8 cellular contexts compared by ENCODE assay signal in the genomic region with DNA sequence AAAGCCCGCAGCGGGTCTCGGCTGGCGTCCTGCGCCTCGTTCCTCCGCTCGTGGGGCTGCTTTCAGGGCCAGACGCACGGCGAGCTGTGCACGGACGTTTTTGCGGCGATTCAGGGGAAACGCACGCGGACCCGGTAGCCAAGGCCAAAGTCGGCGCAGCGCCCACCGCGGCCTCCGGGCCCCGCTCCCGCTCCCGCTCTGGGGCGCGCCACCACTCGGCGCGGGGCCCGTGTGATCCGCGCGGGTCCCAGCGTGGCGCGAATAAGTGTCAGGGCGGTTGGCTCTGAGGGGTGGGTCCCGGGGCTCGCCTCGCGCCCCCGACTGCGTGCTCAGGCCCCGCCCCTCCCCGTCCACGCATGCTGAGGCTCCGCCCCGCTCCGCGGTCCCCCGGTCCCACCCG. TPM values are rescaled to one million over a fixed set of nuclear protein-coding genes. Genes with fewer than 3 reads are reported as not detected.
DNase-seq lines count a peak whose midpoint lies in the region; ATAC-seq and TF ChIP-seq lines count a peak whose summit lies in the region.

No MANE protein-coding gene starts in this region.

- 6 to 24% (median 14%) methylated on average over 23 to 56 of the region's 56 CpGs for WGBS in heart left ventricle, 4 donors

- peaks cover 0 to 10% (median 0%) of the 10 kb centered on the region in 12 donors for H3K9me3 ChIP-seq in heart left ventricle
- no peaks in the 10 kb centered on the region; the same call in 1 of the 2 replicates for H3K9me3 ChIP-seq in SJCRH30 (replicated peaks)
- H3K9me3 ChIP-seq in iPS-18c (ENCODE audit: control insufficient read depth, insufficient read depth, low read length): peaks cover 6% of the 10 kb centered on the region

- intact Hi-C loops in heart left ventricle (cut with DNase I): loop anchor here in 2 of 10 donors (5.0 kb wide), 2 partner anchors 34 to 104 kb away; a partner anchor contains a TSS
- intact Hi-C loops in left ventricle myocardium superior (cut with micrococcal nuclease): no loop called here

- H3K27ac ChIP-seq in heart left ventricle (peak overlapping the region in 10 of 12 donors; percentile 6 to 95 (median 60)), SJCRH30 (no peak overlapping the region)

- TF ChIP-seq POLR2A in heart left ventricle (IDR thresholded peaks at IDR 0.05): no peak

- peaks cover 6 to 19% (median 12%) of the 10 kb centered on the region in 12 donors for H3K4me1 ChIP-seq in heart left ventricle
- H3K4me1 ChIP-seq in SJCRH30: peaks cover 3% of the 10 kb centered on the region; the same call in 1 of the 2 replicates

- ATAC-seq in heart left ventricle (peak in 2 of 4 donors; percentile 27 to 36), left ventricle myocardium superior (no peak), GM21390 (IDR thresholded peaks at IDR 0.05; ENCODE audit: unreplicated experiment) (no peak)

- H3K4me3 ChIP-seq in heart left ventricle (peak overlapping the region in 11 of 12 donors; percentile 19 to 100 (median 84)), SJCRH30 (peak overlapping the region; percentile 51), iPS-18c (ENCODE audit: insufficient read depth, low read depth, low read length) (peak overlapping the region; percentile 57)

- TF ChIP-seq CTCF in heart left ventricle (IDR thresholded peaks at IDR 0.05) (no peak), GM20000 (IDR thresholded peaks at IDR 0.05; ENCODE audit: extremely low read depth, missing control alignments) (no peak)

- H3K36me3 ChIP-seq in heart left ventricle (peaks cover 0 to 10% (median 3%) of the 10 kb centered on the region in 9 donors), SJCRH30 (0 out of 2 replicates have a peak, but pooled peaks cover 2% of the 10 kb centered on the region)

- DNase-seq in heart left ventricle: no peak
- DNase-seq in left ventricle myocardium superior: no peak
- no peak for DNase-seq in SJCRH30
- peak; percentile 25 for DNase-seq in superior temporal gyrus (ENCODE audit: extremely low spot score)
- no peak for DNase-seq in GM20000 (ENCODE audit: low spot score)
- no peak for DNase-seq in cerebellum (ENCODE audit: low spot score)

- H3K27me3 ChIP-seq in heart left ventricle (no peaks in the 10 kb centered on the region), SJCRH30 (no peaks in the 10 kb centered on the region)

RNA-seq across cellular contexts. Expression of a gene that starts 0.7 kb away (rescaled TPM):
- total RNA-seq in heart left ventricle (10 to 100 TPM; 36.9 to 98.4 (median 54.9) TPM), left ventricle myocardium superior (53.4 TPM), cerebellum (63.2 TPM)
- polyA plus RNA-seq in heart left ventricle: 10 to 100 TPM; 60.9 to 81.6 TPM
- total RNA-seq in SJCRH30 (2014; rRNA removed; shearing (Covaris generic)): 172 and 181 TPM in 2 replicates

RNA-seq across cellular contexts. Expression of a gene that starts 15.8 kb away (rescaled TPM):
- total RNA-seq in heart left ventricle (100 to 1,000 TPM in 3 of 9 donors, 10 to 100 TPM in 6; 15.5 to 121 (median 69.4) TPM), left ventricle myocardium superior (92.6 TPM), cerebellum (13.9 TPM)
- polyA plus RNA-seq in heart left ventricle: 100 to 1,000 TPM in 1 of 2 donors, 10 to 100 TPM in 1; 44.7 to 102 TPM
- total RNA-seq in SJCRH30 (2014; rRNA removed; shearing (Covaris generic)): 0.79 and 2.1 TPM in 2 replicates

RNA-seq across cellular contexts. Expression of a gene that starts 34.7 kb away (rescaled TPM):
- total RNA-seq in heart left ventricle (10 to 100 TPM in 7 of 9 donors, 1 to 10 TPM in 2; 6.8 to 20.3 (median 15.8) TPM), left ventricle myocardium superior (14.0 TPM), cerebellum (14.8 TPM)
- polyA plus RNA-seq in heart left ventricle: 10 to 100 TPM; 11.5 to 23.1 TPM
- 58.0 and 60.9 TPM in 2 replicates for total RNA-seq in SJCRH30 (2014; rRNA removed; shearing (Covaris generic))

RNA-seq across cellular contexts. Expression of a gene that starts 52.7 kb away (rescaled TPM):
- 10 to 100 TPM; 15.2 to 37.7 (median 23.7) TPM for total RNA-seq in heart left ventricle
- polyA plus RNA-seq in heart left ventricle: 10 to 100 TPM; 10.9 to 13.3 TPM
- 21.3 TPM for total RNA-seq in left ventricle myocardium superior
- 14.6 and 17.2 TPM in 2 replicates for total RNA-seq in SJCRH30 (2014; rRNA removed; shearing (Covaris generic))
- total RNA-seq in cerebellum: 9.8 TPM
